ENCODE assay signal across 24 cellular contexts in genomic region chr2:98816281-98816680, GRCh38.
DNase-seq lines count a peak whose midpoint lies in the region; ATAC-seq, FAIRE-seq and TF ChIP-seq lines count a peak whose summit lies in the region.
"Had no signal": no experiment of that assay in that cellular context is flagged by ENCODE, and none has a peak within 500 bp of the region (broad histone marks: within the 10 kb centered on the region; RNA-seq: fewer than 3 reads in every experiment).

No MANE protein-coding gene starts in this region.

- TF ChIP-seq CTCF in right atrium auricular region (IDR thresholded peaks at IDR 0.05) (no peak), endothelial cell of umbilical vein (IDR thresholded peaks at IDR 0.05; ENCODE audit: extremely low read depth in 1 of 2, insufficient read depth in 1 of 2, low read depth in 1 of 2, low read length in 2 of 2) (no peak), parathyroid adenoma (IDR thresholded peaks at IDR 0.05) (no peak), pancreas (IDR thresholded peaks at IDR 0.05) (no peak), mucosa of descending colon (IDR thresholded peaks at IDR 0.05) (no peak)

- no peak for TF ChIP-seq POLR2A in endothelial cell of umbilical vein (IDR thresholded peaks at IDR 0.05; ENCODE audit: low read depth, low read length)

- ATAC-seq in Right ventricle myocardium inferior (no peak), pancreas (no peak), mucosa of descending colon (no peak)
- ATAC-seq: A549 had no signal

- WGBS in pancreas, 2 donors = 87 to 92% methylated on average over 3 of the region's 3 CpGs

- H3K27me3 ChIP-seq in right atrium auricular region = no peaks in the 10 kb centered on the region
- no peaks in the 10 kb centered on the region for H3K27me3 ChIP-seq in endothelial cell of umbilical vein (ENCODE audit: control insufficient read depth in 2 of 2, insufficient read depth in 2 of 2, low read length in 2 of 2)
- no peaks in the 10 kb centered on the region for H3K27me3 ChIP-seq in parathyroid adenoma (ENCODE audit: control insufficient read depth, insufficient read depth, low read length)
- no peaks in the 10 kb centered on the region for H3K27me3 ChIP-seq in pancreas
- H3K27me3 ChIP-seq: BE2C; BLaER1 treated with 17β-estradiol and CSF1 and Interleukin-3, amounts not matched to agents 10 nM and 100 nM had no signal

- H3K9me1 ChIP-seq in endothelial cell of umbilical vein (replicated peaks; ENCODE audit: control insufficient read depth, extremely low read depth, insufficient read depth, low read length) = no peaks in the 10 kb centered on the region

- BruUV-seq in endothelial cell of umbilical vein (replicated peaks; lab: Mats Ljungman, UMichigan) = no TSS peak

- H3K36me3 ChIP-seq in right atrium auricular region (no peaks in the 10 kb centered on the region), endothelial cell of umbilical vein (ENCODE audit: control insufficient read depth in 2 of 2, extremely low read depth in 1 of 2, insufficient read depth in 2 of 2, low read length in 2 of 2) (no peaks in the 10 kb centered on the region), parathyroid adenoma (ENCODE audit: control insufficient read depth, insufficient read depth, low read length) (no peaks in the 10 kb centered on the region), pancreas (no peaks in the 10 kb centered on the region), mucosa of descending colon (ENCODE audit: low read depth) (no peaks in the 10 kb centered on the region)
- H3K36me3 ChIP-seq: BE2C; BLaER1 treated with 17β-estradiol and CSF1 and Interleukin-3, amounts not matched to agents 10 nM and 100 nM; HAP-1 had no signal

- FAIRE-seq in endothelial cell of umbilical vein (lab: Jason Lieb, UNC) (peak; percentile 21), pancreas (lab: Jason Lieb, UNC) (no peak)
- FAIRE-seq: A549, G401.6, GM12892, H54 had no signal

- H3K9ac ChIP-seq in endothelial cell of umbilical vein (replicated peaks; ENCODE audit: extremely low read depth, insufficient read depth, low read length) = no peak overlapping the region
- no peak overlapping the region for H3K9ac ChIP-seq in parathyroid adenoma
- H3K9ac ChIP-seq: BLaER1 treated with 17β-estradiol and CSF1 and Interleukin-3, amounts not matched to agents 10 nM and 100 nM had no signal

- no peak overlapping the region for H3K4me2 ChIP-seq in endothelial cell of umbilical vein (ENCODE audit: insufficient read depth, low read length)
- no peak overlapping the region for H3K4me2 ChIP-seq in parathyroid adenoma (ENCODE audit: low read length)
- H3K4me2 ChIP-seq: A549; BLaER1 treated with 17β-estradiol and CSF1 and Interleukin-3, amounts not matched to agents 10 nM and 100 nM had no signal

- peak overlapping the region; percentile 18 to 44 for H3K27ac ChIP-seq in right atrium auricular region
- H3K27ac ChIP-seq in endothelial cell of umbilical vein (ENCODE audit: insufficient read depth, low read depth, low read length) = no peak overlapping the region
- H3K27ac ChIP-seq in parathyroid adenoma = peak overlapping the region; percentile 25
- H3K27ac ChIP-seq in pancreas = no peak overlapping the region
- H3K27ac ChIP-seq: A549; BLaER1 treated with 17β-estradiol and CSF1 and Interleukin-3, amounts not matched to agents 10 nM and 100 nM had no signal

- POLR2A ChIA-PET in endothelial cell of umbilical vein (lab: Charles Lee) = no interaction called here

- dilution Hi-C loops in endothelial cell of umbilical vein (cut with MboI; ENCODE audit: extremely low pct_ligation_motif_present, low sequenced_read_pairs) = no loop called here

- no peak overlapping the region for H3K4me3 ChIP-seq in right atrium auricular region
- no peak overlapping the region for H3K4me3 ChIP-seq in endothelial cell of umbilical vein (replicated peaks in 1 of 3; ENCODE audit: insufficient read depth in 1 of 3, low read depth in 1 of 3, low read length in 3 of 3)
- H3K4me3 ChIP-seq in parathyroid adenoma (ENCODE audit: low read depth, low read length) = no peak overlapping the region
- no peak overlapping the region for H3K4me3 ChIP-seq in pancreas
- H3K4me3 ChIP-seq in mucosa of descending colon = no peak overlapping the region
- H3K4me3 ChIP-seq: A549; BLaER1 treated with 17β-estradiol and CSF1 and Interleukin-3, amounts not matched to agents 10 nM and 100 nM; HAP-1 had no signal

- no peaks in the 10 kb centered on the region for H4K20me1 ChIP-seq in endothelial cell of umbilical vein (replicated peaks; ENCODE audit: control insufficient read depth, extremely low read depth, insufficient read depth, low read length)
- H4K20me1 ChIP-seq: BLaER1 treated with 17β-estradiol and CSF1 and Interleukin-3, amounts not matched to agents 10 nM and 100 nM had no signal

- in situ Hi-C loops in KBM-7 (cut with MboI; ENCODE audit: low pct_unique_long_range_greater_than_20kb, low sequenced_read_pairs) = no loop called here

- intact Hi-C loops in Right ventricle myocardium inferior (cut with DNase I) = no loop called here
- intact Hi-C loops in endothelial cell of umbilical vein (cut with micrococcal nuclease) = no loop called here
- intact Hi-C loops in pancreas (cut with DNase I) = no loop called here
- intact Hi-C loops in mucosa of descending colon (cut with DNase I, micrococcal nuclease) = no loop called here

- H3K4me1 ChIP-seq in right atrium auricular region (peaks cover 0 to 23% of the 10 kb centered on the region in 2 donors), endothelial cell of umbilical vein (ENCODE audit: control insufficient read depth, extremely low read depth, insufficient read depth, low read length) (peaks cover 11% of the 10 kb centered on the region), parathyroid adenoma (peaks cover 26% of the 10 kb centered on the region), pancreas (no peaks in the 10 kb centered on the region), mucosa of descending colon (ENCODE audit: low read depth) (no peaks in the 10 kb centered on the region)
- H3K4me1 ChIP-seq: A549; BE2C; BLaER1 treated with 17β-estradiol and CSF1 and Interleukin-3, amounts not matched to agents 10 nM and 100 nM; HAP-1 had no signal

- CTCF ChIA-PET in endothelial cell of umbilical vein (lab: Charles Lee) = interaction anchor here (1.1 kb wide), 1 partner anchor 167 kb away, joined by 3 read pairs; no protein-coding TSS in a partner anchor

- H3K9me3 ChIP-seq in right atrium auricular region (no peaks in the 10 kb centered on the region), endothelial cell of umbilical vein (replicated peaks; ENCODE audit: control insufficient read depth, insufficient read depth, low read length) (no peaks in the 10 kb centered on the region), parathyroid adenoma (ENCODE audit: control insufficient read depth, low read length) (no peaks in the 10 kb centered on the region), pancreas (no peaks in the 10 kb centered on the region), mucosa of descending colon (no peaks in the 10 kb centered on the region)
- H3K9me3 ChIP-seq: A549, BE2C, HAP-1 had no signal

- DNase-seq in right atrium auricular region (ENCODE audit: low spot score) (no peak), Right ventricle myocardium inferior (ENCODE audit: missing footprints) (no peak), endothelial cell of umbilical vein (ENCODE audit: low read depth, low spot score) (no peak), KBM-7 (no peak), pancreas (no peak), mucosa of descending colon (no peak)
- DNase-seq: 8988T; ACHN; AML-193; BE2C; Calu3; CD4-positive, alpha-beta memory T cell; COR-L47; DMS53; DMS79 treated with DMSO at 0.1 percent for 48 hours; GOT3; HFFc6 had no signal

- H3K79me2 ChIP-seq in endothelial cell of umbilical vein (ENCODE audit: control insufficient read depth, insufficient read depth, low read length) = no peaks in the 10 kb centered on the region
- H3K79me2 ChIP-seq in parathyroid adenoma = peaks cover 25% of the 10 kb centered on the region

- no peak overlapping the region for H2AFZ ChIP-seq in endothelial cell of umbilical vein (ENCODE audit: low read depth, low read length)
- H2AFZ ChIP-seq in parathyroid adenoma = no peak overlapping the region

TF ChIP-seq in endothelial cell of umbilical vein, 7 proteins besides CTCF, POLR2A, EP300 and RAD21:
- TF ChIP-seq FOS (IDR thresholded peaks at IDR 0.05; ENCODE audit: borderline replicate concordance, insufficient read depth, low read length) (no peak), GATA2 (IDR thresholded peaks at IDR 0.05; ENCODE audit: insufficient read depth, insufficient read length, low read depth, low read length) (no peak), MYC (IDR thresholded peaks at IDR 0.05; ENCODE audit: low read depth, low read length) (no peak), JUN (IDR thresholded peaks at IDR 0.05; ENCODE audit: borderline replicate concordance, insufficient read depth, insufficient read length, low read depth) (no peak), EZH2 (IDR thresholded peaks at IDR 0.05; ENCODE audit: borderline replicate concordance, low read depth, low read length, severe bottlenecking) (no peak), POLR2AphosphoS5 (IDR thresholded peaks at IDR 0.05; ENCODE audit: insufficient read depth, low read depth, low read length) (no peak)
- TF ChIP-seq, protein P1, sequence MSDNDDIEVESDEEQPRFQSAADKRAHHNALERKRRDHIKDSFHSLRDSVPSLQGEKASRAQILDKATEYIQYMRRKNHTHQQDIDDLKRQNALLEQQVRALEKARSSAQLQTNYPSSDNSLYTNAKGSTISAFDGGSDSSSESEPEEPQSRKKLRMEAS (IDR thresholded peaks at IDR 0.05; ENCODE audit: insufficient read depth, insufficient read length) = no peak

Comparison
In these comparisons a context has a peak if more than half of its experiments do, and no peak if none do; other contexts are left out.
1. H3K27ac ChIP-seq: peak in right atrium auricular region (2 of 2) and parathyroid adenoma (single experiment); none in endothelial cell of umbilical vein (single experiment) and pancreas (0 of 4).